In genomic region chrX:49165901-49166881, GRCh38 we compare ENCODE assay signal across 8 cellular contexts. TPM values are rescaled to one million over a fixed set of nuclear protein-coding genes. Genes with fewer than 3 reads are reported as not detected.
DNase-seq lines count a peak whose midpoint lies in the region; ATAC-seq and TF ChIP-seq lines count a peak whose summit lies in the region.

No MANE protein-coding gene starts in this region.

- H3K9me3 ChIP-seq in OCI-LY7 (ENCODE audit: low read length) (no peaks in the 10 kb centered on the region), fibroblast of lung (ENCODE audit: control insufficient read depth, insufficient read depth, low read depth, low read length) (no peaks in the 10 kb centered on the region), subcutaneous abdominal adipose tissue (ENCODE audit: control insufficient read depth in 5 of 5, low read length in 5 of 5) (no peaks in the 10 kb centered on the region)

- DNase-seq in GM12865 (ENCODE audit: low read depth) = peak; percentile 87
- peak; percentile 88 for DNase-seq in OCI-LY7 (ENCODE audit: low spot score)
- DNase-seq in fibroblast of lung (ENCODE audit: low read depth in 2 of 2) = peak; percentile 76 to 79
- peak; percentile 64 for DNase-seq in natural killer cell

- CTCF ChIA-PET in OCI-LY7 (lab: Charles Lee; ENCODE audit: unreplicated experiment) = interaction anchor here (0.7 to 2.6 kb wide), 3 partner anchors 10 to 25 kb away, joined by 3 to 9 read pairs (median 8); partner anchors contain the start of gene PRICKLE3

- BruUV-seq in OCI-LY7 (replicated peaks; lab: Mats Ljungman, UMichigan) = no TSS peak

- intact Hi-C loops in OCI-LY7 (cut with micrococcal nuclease; ENCODE audit: unreplicated experiment) = loop anchor here (2.0 kb wide), 1 partner anchor 25 kb away; no protein-coding TSS in a partner anchor
- intact Hi-C loops in natural killer cell (cut with micrococcal nuclease) = loop anchor here (2.0 kb wide), 1 partner anchor 43 kb away; the partner anchor contains the start of gene GPKOW

- POLR2A ChIA-PET in OCI-LY7 (lab: Charles Lee) = interaction anchor here (0.5 to 2.1 kb wide), 5 partner anchors 11 to 200 kb away, joined by 3 to 4 read pairs (median 3); no protein-coding TSS in a partner anchor

- no peaks in the 10 kb centered on the region for H3K36me3 Mint-ChIP-seq in activated T-helper 17 cell treated with anti-CD3 and anti-CD28 coated beads, Interleukin-2, amount 50 U/mL, for 72 hours (ENCODE audit: low read depth)
- H3K36me3 Mint-ChIP-seq in natural killer cell = no peaks in the 10 kb centered on the region

- no peaks in the 10 kb centered on the region for H3K9me2 ChIP-seq in OCI-LY7 (ENCODE audit: insufficient read depth, low read length)

- H2AFZ ChIP-seq in OCI-LY7 (ENCODE audit: low read length) = peak overlapping the region; percentile 31; the same call in 1 of the 2 replicates
- H2AFZ ChIP-seq in fibroblast of lung (ENCODE audit: low read length) = no peak overlapping the region

- H4K20me1 ChIP-seq in OCI-LY7 (ENCODE audit: insufficient read depth, low read length) (no peaks in the 10 kb centered on the region), fibroblast of lung (ENCODE audit: control insufficient read depth, extremely low read depth, insufficient read depth, low read length) (no peaks in the 10 kb centered on the region)

- H3K27me3 Mint-ChIP-seq in activated T-helper 17 cell treated with anti-CD3 and anti-CD28 coated beads, Interleukin-2, amount 50 U/mL, for 72 hours = no peaks in the 10 kb centered on the region
- H3K27me3 Mint-ChIP-seq in natural killer cell (ENCODE audit: low read depth in 2 of 2) = no peaks in the 10 kb centered on the region

- no peaks in the 10 kb centered on the region for H3K9me3 Mint-ChIP-seq in activated T-helper 17 cell treated with anti-CD3 and anti-CD28 coated beads, Interleukin-2, amount 50 U/mL, for 72 hours
- no peaks in the 10 kb centered on the region for H3K9me3 Mint-ChIP-seq in natural killer cell

- peak overlapping the region; percentile 94 for H3K4me3 Mint-ChIP-seq in activated T-helper 17 cell treated with anti-CD3 and anti-CD28 coated beads, Interleukin-2, amount 50 U/mL, for 72 hours
- peak overlapping the region; percentile 90 for H3K4me3 Mint-ChIP-seq in natural killer cell

- H3K9ac ChIP-seq in fibroblast of lung (ENCODE audit: insufficient read depth, low read length) (peak overlapping the region; percentile 51), subcutaneous abdominal adipose tissue (ENCODE audit: low read length in 5 of 5) (peak overlapping the region in 4 of 5 donors; percentile 13 to 41 (median 32))

- H3K4me1 Mint-ChIP-seq in activated T-helper 17 cell treated with anti-CD3 and anti-CD28 coated beads, Interleukin-2, amount 50 U/mL, for 72 hours = peaks cover 7% of the 10 kb centered on the region
- peaks cover 22 to 44% of the 10 kb centered on the region in 2 donors for H3K4me1 Mint-ChIP-seq in natural killer cell

- H3K27ac Mint-ChIP-seq in activated T-helper 17 cell treated with anti-CD3 and anti-CD28 coated beads, Interleukin-2, amount 50 U/mL, for 72 hours = peak overlapping the region; percentile 96
- peak overlapping the region; percentile 92 to 93 for H3K27ac Mint-ChIP-seq in natural killer cell

- H3K79me2 ChIP-seq in OCI-LY7 (ENCODE audit: insufficient read depth, low read depth, low read length) (no peaks in the 10 kb centered on the region), fibroblast of lung (ENCODE audit: control insufficient read depth, insufficient read depth, low read length) (no peaks in the 10 kb centered on the region)

- H3K27ac ChIP-seq in OCI-LY7 (ENCODE audit: low read depth, low read length, poor library complexity, severe bottlenecking) = peak overlapping the region; percentile 83
- H3K27ac ChIP-seq in fibroblast of lung (ENCODE audit: insufficient read depth, low read length) = peak overlapping the region; percentile 86
- H3K27ac ChIP-seq in subcutaneous abdominal adipose tissue (ENCODE audit: low read depth, low read length) = peak overlapping the region; percentile 66

- H3K27me3 ChIP-seq in fibroblast of lung (ENCODE audit: control insufficient read depth, insufficient read depth, low read length) (no peaks in the 10 kb centered on the region), subcutaneous abdominal adipose tissue (ENCODE audit: control insufficient read depth in 5 of 5, insufficient read depth in 4 of 5, low read length in 5 of 5) (peaks cover 0 to 5% (median 0%) of the 10 kb centered on the region in 5 donors)

- peak overlapping the region; percentile 87 for H3K4me2 ChIP-seq in OCI-LY7 (ENCODE audit: low read length)
- peak overlapping the region; percentile 83 for H3K4me2 ChIP-seq in fibroblast of lung (ENCODE audit: extremely low read depth, insufficient read depth, low read length)

- peaks cover 45% of the 10 kb centered on the region for H3K4me1 ChIP-seq in OCI-LY7 (ENCODE audit: insufficient read depth, low read length, poor library complexity, severe bottlenecking)
- peaks cover 3% of the 10 kb centered on the region for H3K4me1 ChIP-seq in fibroblast of lung (ENCODE audit: control insufficient read depth, extremely low read depth, insufficient read depth, low read length)
- H3K4me1 ChIP-seq in subcutaneous abdominal adipose tissue (ENCODE audit: control insufficient read depth in 5 of 5, insufficient read depth in 5 of 5, low read length in 5 of 5) = peaks cover 0 to 32% (median 20%) of the 10 kb centered on the region in 5 donors

- TF ChIP-seq CTCF in GM12865 (IDR thresholded peaks at IDR 0.05; ENCODE audit: insufficient read depth, low read depth, low read length, missing control alignments) (peak; percentile 10), OCI-LY7 (conservative IDR thresholded peaks at IDR 0.05; ENCODE audit: low read length) (peak; percentile 47), fibroblast of lung (conservative IDR thresholded peaks at IDR 0.05 in 1 of 2, IDR thresholded peaks at IDR 0.05 in 1 of 2; ENCODE audit: low read depth in 1 of 2, low read length in 2 of 2) (peak in 1 of 2 donors; percentile 29), natural killer cell (IDR thresholded peaks at IDR 0.05) (peak; percentile 16)

- no peaks in the 10 kb centered on the region for H3K36me3 ChIP-seq in OCI-LY7 (ENCODE audit: insufficient read depth, low read length)
- no peaks in the 10 kb centered on the region for H3K36me3 ChIP-seq in fibroblast of lung (ENCODE audit: control insufficient read depth, insufficient read depth, low read length)
- no peaks in the 10 kb centered on the region for H3K36me3 ChIP-seq in subcutaneous abdominal adipose tissue (ENCODE audit: control insufficient read depth in 5 of 5, insufficient read depth in 5 of 5, low read length in 5 of 5)

- ATAC-seq in HG03432 (IDR thresholded peaks at IDR 0.05; ENCODE audit: unreplicated experiment) (peak; percentile 40), natural killer cell (peak; percentile 57 to 76 (median 63)), HG02884 (IDR thresholded peaks at IDR 0.05; ENCODE audit: unreplicated experiment) (no peak)
- peak; percentile 66 for ATAC-seq in activated T-helper 17 cell treated with anti-CD3 and anti-CD28 coated beads, Interleukin-2, amount 50 U/mL, for 72 hours (replicated peaks)

- H3K4me3 ChIP-seq in GM12865 (ENCODE audit: low read depth, low read length) = peak overlapping the region; percentile 51
- H3K4me3 ChIP-seq in OCI-LY7 (ENCODE audit: low read depth, low read length, poor library complexity, severe bottlenecking) = peak overlapping the region; percentile 62
- peak overlapping the region; percentile 16 to 49 (median 31) for H3K4me3 ChIP-seq in fibroblast of lung (replicated peaks in 1 of 4; ENCODE audit: control extremely low read depth in 1 of 4, insufficient read depth in 1 of 4, low read depth in 3 of 4, low read length in 4 of 4)
- H3K4me3 ChIP-seq in subcutaneous abdominal adipose tissue (ENCODE audit: low read depth in 1 of 5, low read length in 5 of 5) = peak overlapping the region; percentile 38 to 60 (median 50)

RNA-seq across cellular contexts. Expression of gene MAGIX, which starts 3.6 kb away (rescaled TPM):
- total RNA-seq in OCI-LY7 (2014; rRNA removed; shearing (Covaris generic)) = 0.85 and 1.0 TPM in 2 replicates
- 1.1 and 1.7 TPM in 2 replicates for total RNA-seq in OCI-LY7 (2022)
- 1 to 10 TPM; 1.5 to 3.7 TPM for total RNA-seq in activated T-helper 17 cell treated with anti-CD3 and anti-CD28 coated beads, Interleukin-2, amount 50 U/mL, for 72 hours
- total RNA-seq in fibroblast of lung = 1.0 and 1.7 TPM in 2 replicates
- polyA plus RNA-seq in fibroblast of lung = 0.34 and 0.40 TPM in 2 replicates
- 0.66 and 0.88 TPM in 2 replicates for polyA plus RNA-seq in fibroblast of lung (2012)
- 0.07 TPM in 1 of 2 replicates, not detected in the other for polyA minus RNA-seq in fibroblast of lung (ENCODE audit: low replicate concordance)
- 1 to 10 TPM in 2 of 3 donors, under 1 TPM in 1; 1.00 to 1.7 (median 1.2) TPM for total RNA-seq in natural killer cell

RNA-seq across cellular contexts. Expression of gene PLP2, which starts 5.5 kb away (rescaled TPM):
- total RNA-seq in OCI-LY7 (2014; rRNA removed; shearing (Covaris generic)) = 16.7 and 21.2 TPM in 2 replicates
- total RNA-seq in OCI-LY7 (2022) (54.3 and 56.9 TPM in 2 replicates), fibroblast of lung (10.5 and 23.3 TPM in 2 replicates), natural killer cell (10 to 100 TPM; 29.3 to 69.7 (median 34.8) TPM)
- total RNA-seq in activated T-helper 17 cell treated with anti-CD3 and anti-CD28 coated beads, Interleukin-2, amount 50 U/mL, for 72 hours = 100 to 1,000 TPM; 228 to 233 TPM
- 212 and 317 TPM in 2 replicates for polyA plus RNA-seq in fibroblast of lung
- polyA plus RNA-seq in fibroblast of lung (2012) = 208 and 292 TPM in 2 replicates
- 354 and 470 TPM in 2 replicates for polyA minus RNA-seq in fibroblast of lung (ENCODE audit: low replicate concordance)

RNA-seq across cellular contexts. Expression of gene PRICKLE3, which starts 20.0 kb away (rescaled TPM):
- total RNA-seq in OCI-LY7 (2014; rRNA removed; shearing (Covaris generic)) = 9.9 and 10.6 TPM in 2 replicates
- total RNA-seq in OCI-LY7 (2022) = 11.0 and 16.7 TPM in 2 replicates
- total RNA-seq in activated T-helper 17 cell treated with anti-CD3 and anti-CD28 coated beads, Interleukin-2, amount 50 U/mL, for 72 hours = 10 to 100 TPM; 19.8 to 45.3 TPM
- total RNA-seq in fibroblast of lung = 4.6 and 7.4 TPM in 2 replicates
- polyA plus RNA-seq in fibroblast of lung = 2.7 and 3.5 TPM in 2 replicates
- polyA plus RNA-seq in fibroblast of lung (2012) = 4.5 and 5.4 TPM in 2 replicates
- 7.0 and 8.0 TPM in 2 replicates for polyA minus RNA-seq in fibroblast of lung (ENCODE audit: low replicate concordance)
- 1 to 10 TPM; 6.2 to 7.9 (median 6.3) TPM for total RNA-seq in natural killer cell

RNA-seq across cellular contexts. Expression of gene SYP, which starts 33.8 kb away (rescaled TPM):
- total RNA-seq in OCI-LY7 (2014; rRNA removed; shearing (Covaris generic)) = 0.79 and 2.3 TPM in 2 replicates
- total RNA-seq in OCI-LY7 (2022) (2.3 and 2.9 TPM in 2 replicates), fibroblast of lung (0.17 and 0.26 TPM in 2 replicates), natural killer cell (1 to 10 TPM in 1 of 3 donors, under 1 TPM in 2; 0.36 to 1.0 (median 0.80) TPM)
- total RNA-seq in activated T-helper 17 cell treated with anti-CD3 and anti-CD28 coated beads, Interleukin-2, amount 50 U/mL, for 72 hours = 10 to 100 TPM; 16.6 to 53.4 TPM
- polyA plus RNA-seq in fibroblast of lung = 0.08 and 0.15 TPM in 2 replicates
- polyA plus RNA-seq in fibroblast of lung (2012) = 0.31 and 0.40 TPM in 2 replicates
- not detected in 2 replicates for polyA minus RNA-seq in fibroblast of lung (ENCODE audit: low replicate concordance)

RNA-seq across cellular contexts. Expression of gene GPKOW, which starts 42.7 kb away (rescaled TPM):
- 18.8 and 27.5 TPM in 2 replicates for total RNA-seq in OCI-LY7 (2014; rRNA removed; shearing (Covaris generic))
- total RNA-seq in OCI-LY7 (2022) (16.8 and 17.7 TPM in 2 replicates), fibroblast of lung (15.7 and 19.8 TPM in 2 replicates), natural killer cell (10 to 100 TPM; 22.4 to 26.0 (median 25.3) TPM)
- total RNA-seq in activated T-helper 17 cell treated with anti-CD3 and anti-CD28 coated beads, Interleukin-2, amount 50 U/mL, for 72 hours = 10 to 100 TPM; 17.3 to 18.1 TPM
- 20.2 and 21.0 TPM in 2 replicates for polyA plus RNA-seq in fibroblast of lung
- 23.0 and 24.4 TPM in 2 replicates for polyA plus RNA-seq in fibroblast of lung (2012)
- 10.6 and 17.1 TPM in 2 replicates for polyA minus RNA-seq in fibroblast of lung (ENCODE audit: low replicate concordance)
